ENCODE assay signal across 12 cellular contexts in the genomic region with DNA sequence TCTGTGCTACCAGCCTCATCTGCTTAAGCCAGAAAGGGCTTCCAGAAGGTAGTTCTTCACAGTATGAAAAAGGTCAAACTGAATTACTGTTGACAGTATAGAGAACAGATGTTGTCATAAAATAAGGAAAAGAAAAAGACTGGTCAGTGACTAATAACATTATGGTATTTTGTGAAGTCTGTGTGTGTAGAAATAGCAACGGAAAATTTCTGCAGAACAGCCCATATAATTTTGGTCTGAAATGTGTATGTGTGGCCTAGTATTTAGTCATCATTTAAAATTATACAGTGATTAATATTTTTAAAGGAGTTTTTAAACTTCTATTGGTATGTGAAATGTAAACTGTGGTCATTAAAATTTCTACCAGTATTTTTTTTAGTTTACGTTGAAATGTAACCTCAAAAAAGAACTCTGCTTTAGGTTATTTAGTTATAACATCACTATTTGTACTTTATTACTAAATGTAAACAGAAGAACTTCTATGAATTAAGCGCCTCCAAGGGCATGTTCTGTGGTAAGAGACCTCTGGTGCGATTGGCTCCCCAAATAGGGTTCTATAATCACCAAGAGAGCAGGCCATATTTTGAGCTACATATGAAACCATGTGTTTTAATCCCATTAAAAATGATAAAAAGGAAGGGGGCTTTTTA. TPM values are rescaled to one million over a fixed set of nuclear protein-coding genes. Genes with fewer than 3 reads are reported as not detected.
A peak's percentile ranks its signal among the peaks of the same experiment; 100 is the strongest.
DNase-seq lines count a peak whose midpoint lies in the region; ATAC-seq, FAIRE-seq and TF ChIP-seq lines count a peak whose summit lies in the region.
"Had no signal": no experiment of that assay in that cellular context is flagged by ENCODE, and none has a peak within 500 bp of the region (broad histone marks: within the 10 kb centered on the region; RNA-seq: fewer than 3 reads in every experiment).

No MANE protein-coding gene starts in this region.

- no peak overlapping the region for H3K4me3 ChIP-seq in astrocyte (ENCODE audit: insufficient read depth, low read depth, low read length)

- peak overlapping the region; percentile 95 for H3K27ac ChIP-seq in astrocyte (ENCODE audit: low read depth, low read length)
- H3K27ac ChIP-seq: C4-2B had no signal

- H3K4me1 ChIP-seq in astrocyte (ENCODE audit: insufficient read depth, low read length): peaks cover 55% of the 10 kb centered on the region

- no peak for TF ChIP-seq CTCF in astrocyte (IDR thresholded peaks at IDR 0.05; ENCODE audit: insufficient read depth, low read depth, low read length)

- peak overlapping the region; percentile 52 for H3K4me3 Mint-ChIP-seq in activated CD4-positive, alpha-beta T cell treated with anti-CD3 and anti-CD28 coated beads, Interleukin-2, amount 10 ng/mL, durations not matched to agents 24 days and 14 days
- no peak overlapping the region for H3K4me3 Mint-ChIP-seq in astrocyte (ENCODE audit: unreplicated experiment)
- H3K4me3 Mint-ChIP-seq in stimulated activated naive CD8-positive, alpha-beta T cell treated with anti-CD3 and anti-CD28 coated beads, Interleukin-15, Interleukin-2, amounts not matched to agents 100 ng/mL and 50 ng/mL, for 24 hours: peak overlapping the region; percentile 38

- H3K27me3 Mint-ChIP-seq in activated CD4-positive, alpha-beta T cell treated with anti-CD3 and anti-CD28 coated beads, Interleukin-2, amount 10 ng/mL, durations not matched to agents 24 days and 14 days: no peaks in the 10 kb centered on the region
- H3K27me3 Mint-ChIP-seq in astrocyte (ENCODE audit: low read depth, unreplicated experiment): no peaks in the 10 kb centered on the region
- H3K27me3 Mint-ChIP-seq in stimulated activated naive CD8-positive, alpha-beta T cell treated with anti-CD3 and anti-CD28 coated beads, Interleukin-15, Interleukin-2, amounts not matched to agents 100 ng/mL and 50 ng/mL, for 24 hours: no peaks in the 10 kb centered on the region

- ATAC-seq in HG03159 (IDR thresholded peaks at IDR 0.05; ENCODE audit: unreplicated experiment) (peak; percentile 37), GM21825 (IDR thresholded peaks at IDR 0.05; ENCODE audit: unreplicated experiment) (no peak), GM19328 (IDR thresholded peaks at IDR 0.05; ENCODE audit: unreplicated experiment) (no peak)

- H3K4me2 ChIP-seq in astrocyte (ENCODE audit: low read length): peak overlapping the region; percentile 58

- peaks cover 3% of the 10 kb centered on the region for H3K9me3 Mint-ChIP-seq in activated CD4-positive, alpha-beta T cell treated with anti-CD3 and anti-CD28 coated beads, Interleukin-2, amount 10 ng/mL, durations not matched to agents 24 days and 14 days
- H3K9me3 Mint-ChIP-seq in astrocyte (ENCODE audit: unreplicated experiment): no peaks in the 10 kb centered on the region
- H3K9me3 Mint-ChIP-seq in stimulated activated naive CD8-positive, alpha-beta T cell treated with anti-CD3 and anti-CD28 coated beads, Interleukin-15, Interleukin-2, amounts not matched to agents 100 ng/mL and 50 ng/mL, for 24 hours: no peaks in the 10 kb centered on the region

- H3K36me3 Mint-ChIP-seq in activated CD4-positive, alpha-beta T cell treated with anti-CD3 and anti-CD28 coated beads, Interleukin-2, amount 10 ng/mL, durations not matched to agents 24 days and 14 days (ENCODE audit: low read depth): peaks cover 31% of the 10 kb centered on the region
- H3K36me3 Mint-ChIP-seq in astrocyte (ENCODE audit: low read depth, unreplicated experiment): peaks cover 8% of the 10 kb centered on the region
- H3K36me3 Mint-ChIP-seq in stimulated activated naive CD8-positive, alpha-beta T cell treated with anti-CD3 and anti-CD28 coated beads, Interleukin-15, Interleukin-2, amounts not matched to agents 100 ng/mL and 50 ng/mL, for 24 hours (ENCODE audit: low read depth): peaks cover 62% of the 10 kb centered on the region

- H3K9ac ChIP-seq in astrocyte (ENCODE audit: low read length): peak overlapping the region; percentile 65

- H3K27me3 ChIP-seq in astrocyte (ENCODE audit: insufficient read depth, low read length): no peaks in the 10 kb centered on the region

- intact Hi-C loops in activated CD4-positive, alpha-beta T cell treated with anti-CD3 and anti-CD28 coated beads, Interleukin-2, amount 10 ng/mL, durations not matched to agents 24 days and 14 days (cut with micrococcal nuclease): loop anchor here (5.0 kb wide), 1 partner anchor 738 kb away; no protein-coding TSS in a partner anchor

- H3K27ac Mint-ChIP-seq in activated CD4-positive, alpha-beta T cell treated with anti-CD3 and anti-CD28 coated beads, Interleukin-2, amount 10 ng/mL, durations not matched to agents 24 days and 14 days: peak overlapping the region; percentile 94
- H3K27ac Mint-ChIP-seq in astrocyte (ENCODE audit: unreplicated experiment): peak overlapping the region; percentile 75
- peak overlapping the region; percentile 91 for H3K27ac Mint-ChIP-seq in stimulated activated naive CD8-positive, alpha-beta T cell treated with anti-CD3 and anti-CD28 coated beads, Interleukin-15, Interleukin-2, amounts not matched to agents 100 ng/mL and 50 ng/mL, for 24 hours

- no peaks in the 10 kb centered on the region for H3K9me3 ChIP-seq in astrocyte (ENCODE audit: insufficient read depth, low read depth, low read length)

- H3K4me1 Mint-ChIP-seq in activated CD4-positive, alpha-beta T cell treated with anti-CD3 and anti-CD28 coated beads, Interleukin-2, amount 10 ng/mL, durations not matched to agents 24 days and 14 days: peaks cover 72% of the 10 kb centered on the region
- peaks cover 59% of the 10 kb centered on the region for H3K4me1 Mint-ChIP-seq in astrocyte (ENCODE audit: low read depth, unreplicated experiment)
- peaks cover 100% of the 10 kb centered on the region for H3K4me1 Mint-ChIP-seq in stimulated activated naive CD8-positive, alpha-beta T cell treated with anti-CD3 and anti-CD28 coated beads, Interleukin-15, Interleukin-2, amounts not matched to agents 100 ng/mL and 50 ng/mL, for 24 hours (ENCODE audit: low read depth)

- H4K20me1 ChIP-seq in astrocyte (ENCODE audit: insufficient read depth, low read length): peaks cover 5% of the 10 kb centered on the region

- no peak overlapping the region for H2AFZ ChIP-seq in astrocyte (ENCODE audit: low read depth, low read length)

- no peak for DNase-seq in activated CD4-positive, alpha-beta T cell treated with anti-CD3 and anti-CD28 coated beads, Interleukin-2, amount 10 ng/mL, durations not matched to agents 24 days and 14 days
- no peak for DNase-seq in activated CD4-positive, alpha-beta T cell treated with anti-CD3 and anti-CD28 coated beads for 4 hours
- DNase-seq in astrocyte (ENCODE audit: low read depth): peak; percentile 84
- DNase-seq in stimulated activated CD8-positive, alpha-beta memory T cell treated with anti-CD3 and anti-CD28 coated beads, Interleukin-4, amount 100 ng/mL, for 48 hours: no peak
- DNase-seq: effector CD8-positive, alpha-beta T cell; retina had no signal

- peak; percentile 64 for FAIRE-seq in astrocyte (lab: Jason Lieb, UNC)

- peaks cover 5% of the 10 kb centered on the region for H3K79me2 ChIP-seq in astrocyte (ENCODE audit: insufficient read depth, low read length)

- H3K36me3 ChIP-seq in astrocyte (ENCODE audit: insufficient read depth, low read length): no peaks in the 10 kb centered on the region

RNA-seq across cellular contexts. Expression of a gene that starts 3.3 kb away (rescaled TPM):
- total RNA-seq in activated CD4-positive, alpha-beta T cell treated with anti-CD3 and anti-CD28 coated beads, Interleukin-2, amount 10 ng/mL, durations not matched to agents 24 days and 14 days: 36.8 and 37.1 TPM in 2 replicates
- total RNA-seq in astrocyte: 4.9 and 5.6 TPM in 2 replicates
- total RNA-seq: SK-MEL-5 had no signal

RNA-seq across cellular contexts. Expression of a gene that starts 52.3 kb away (rescaled TPM):
- 5.9 and 6.3 TPM in 2 replicates for total RNA-seq in activated CD4-positive, alpha-beta T cell treated with anti-CD3 and anti-CD28 coated beads, Interleukin-2, amount 10 ng/mL, durations not matched to agents 24 days and 14 days
- 0.59 and 1.8 TPM in 2 replicates for total RNA-seq in astrocyte
